Comparison of ENCODE assay signal across 1 cellular context in the genomic region with DNA sequence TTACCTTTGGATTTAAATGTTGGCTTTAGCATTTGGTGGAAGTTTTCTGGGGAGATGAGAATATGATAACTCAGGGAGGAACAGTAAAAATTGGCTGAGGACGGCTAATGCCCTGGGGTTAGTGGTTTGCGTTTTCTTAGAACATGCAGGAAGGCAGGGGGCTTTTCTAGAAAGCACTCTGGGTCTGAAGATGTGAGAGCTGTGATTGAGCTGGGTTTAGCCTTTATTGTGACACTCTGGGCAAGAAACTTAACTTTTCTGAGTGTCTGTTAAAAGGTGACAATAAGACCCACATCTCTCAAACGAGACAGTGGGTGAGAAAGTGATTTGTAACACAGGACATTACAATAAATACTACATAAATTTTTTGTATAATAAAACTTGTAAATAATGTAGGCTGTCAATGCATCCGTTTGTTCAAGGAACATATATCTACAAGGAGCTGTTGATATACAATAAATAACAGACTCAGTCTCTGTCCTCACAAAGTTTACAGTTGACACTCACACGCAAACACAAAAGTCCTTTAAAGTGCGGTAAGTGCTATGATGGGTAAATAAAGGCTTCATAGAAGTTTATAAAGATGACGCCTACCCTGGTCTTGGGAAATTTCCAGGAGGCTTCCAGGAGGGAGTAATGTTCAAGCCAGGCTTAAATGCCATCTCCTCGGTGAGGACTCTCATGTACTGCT.
TF ChIP-seq lines count a peak whose summit lies in the region.

No MANE protein-coding gene starts in this region.

TF ChIP-seq in GM23338, 12 proteins besides CTCF, POLR2A, EP300 and RAD21:
- TF ChIP-seq, protein P1, sequence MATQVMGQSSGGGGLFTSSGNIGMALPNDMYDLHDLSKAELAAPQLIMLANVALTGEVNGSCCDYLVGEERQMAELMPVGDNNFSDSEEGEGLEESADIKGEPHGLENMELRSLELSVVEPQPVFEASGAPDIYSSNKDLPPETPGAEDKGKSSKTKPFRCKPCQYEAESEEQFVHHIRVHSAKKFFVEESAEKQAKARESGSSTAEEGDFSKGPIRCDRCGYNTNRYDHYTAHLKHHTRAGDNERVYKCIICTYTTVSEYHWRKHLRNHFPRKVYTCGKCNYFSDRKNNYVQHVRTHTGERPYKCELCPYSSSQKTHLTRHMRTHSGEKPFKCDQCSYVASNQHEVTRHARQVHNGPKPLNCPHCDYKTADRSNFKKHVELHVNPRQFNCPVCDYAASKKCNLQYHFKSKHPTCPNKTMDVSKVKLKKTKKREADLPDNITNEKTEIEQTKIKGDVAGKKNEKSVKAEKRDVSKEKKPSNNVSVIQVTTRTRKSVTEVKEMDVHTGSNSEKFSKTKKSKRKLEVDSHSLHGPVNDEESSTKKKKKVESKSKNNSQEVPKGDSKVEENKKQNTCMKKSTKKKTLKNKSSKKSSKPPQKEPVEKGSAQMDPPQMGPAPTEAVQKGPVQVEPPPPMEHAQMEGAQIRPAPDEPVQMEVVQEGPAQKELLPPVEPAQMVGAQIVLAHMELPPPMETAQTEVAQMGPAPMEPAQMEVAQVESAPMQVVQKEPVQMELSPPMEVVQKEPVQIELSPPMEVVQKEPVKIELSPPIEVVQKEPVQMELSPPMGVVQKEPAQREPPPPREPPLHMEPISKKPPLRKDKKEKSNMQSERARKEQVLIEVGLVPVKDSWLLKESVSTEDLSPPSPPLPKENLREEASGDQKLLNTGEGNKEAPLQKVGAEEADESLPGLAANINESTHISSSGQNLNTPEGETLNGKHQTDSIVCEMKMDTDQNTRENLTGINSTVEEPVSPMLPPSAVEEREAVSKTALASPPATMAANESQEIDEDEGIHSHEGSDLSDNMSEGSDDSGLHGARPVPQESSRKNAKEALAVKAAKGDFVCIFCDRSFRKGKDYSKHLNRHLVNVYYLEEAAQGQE (IDR thresholded peaks at IDR 0.05; ENCODE audit: unreplicated experiment): no peak
- TF ChIP-seq JUNB (IDR thresholded peaks at IDR 0.05; ENCODE audit: unreplicated experiment): no peak
- no peak for TF ChIP-seq ZNF114 (CRISPR knock-in tag; IDR thresholded peaks at IDR 0.05)
- TF ChIP-seq, protein P2, sequence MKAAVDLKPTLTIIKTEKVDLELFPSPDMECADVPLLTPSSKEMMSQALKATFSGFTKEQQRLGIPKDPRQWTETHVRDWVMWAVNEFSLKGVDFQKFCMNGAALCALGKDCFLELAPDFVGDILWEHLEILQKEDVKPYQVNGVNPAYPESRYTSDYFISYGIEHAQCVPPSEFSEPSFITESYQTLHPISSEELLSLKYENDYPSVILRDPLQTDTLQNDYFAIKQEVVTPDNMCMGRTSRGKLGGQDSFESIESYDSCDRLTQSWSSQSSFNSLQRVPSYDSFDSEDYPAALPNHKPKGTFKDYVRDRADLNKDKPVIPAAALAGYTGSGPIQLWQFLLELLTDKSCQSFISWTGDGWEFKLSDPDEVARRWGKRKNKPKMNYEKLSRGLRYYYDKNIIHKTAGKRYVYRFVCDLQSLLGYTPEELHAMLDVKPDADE (IDR thresholded peaks at IDR 0.05): no peak
- TF ChIP-seq STAT1 (IDR thresholded peaks at IDR 0.05; ENCODE audit: unreplicated experiment): no peak
- TF ChIP-seq, protein P3, sequence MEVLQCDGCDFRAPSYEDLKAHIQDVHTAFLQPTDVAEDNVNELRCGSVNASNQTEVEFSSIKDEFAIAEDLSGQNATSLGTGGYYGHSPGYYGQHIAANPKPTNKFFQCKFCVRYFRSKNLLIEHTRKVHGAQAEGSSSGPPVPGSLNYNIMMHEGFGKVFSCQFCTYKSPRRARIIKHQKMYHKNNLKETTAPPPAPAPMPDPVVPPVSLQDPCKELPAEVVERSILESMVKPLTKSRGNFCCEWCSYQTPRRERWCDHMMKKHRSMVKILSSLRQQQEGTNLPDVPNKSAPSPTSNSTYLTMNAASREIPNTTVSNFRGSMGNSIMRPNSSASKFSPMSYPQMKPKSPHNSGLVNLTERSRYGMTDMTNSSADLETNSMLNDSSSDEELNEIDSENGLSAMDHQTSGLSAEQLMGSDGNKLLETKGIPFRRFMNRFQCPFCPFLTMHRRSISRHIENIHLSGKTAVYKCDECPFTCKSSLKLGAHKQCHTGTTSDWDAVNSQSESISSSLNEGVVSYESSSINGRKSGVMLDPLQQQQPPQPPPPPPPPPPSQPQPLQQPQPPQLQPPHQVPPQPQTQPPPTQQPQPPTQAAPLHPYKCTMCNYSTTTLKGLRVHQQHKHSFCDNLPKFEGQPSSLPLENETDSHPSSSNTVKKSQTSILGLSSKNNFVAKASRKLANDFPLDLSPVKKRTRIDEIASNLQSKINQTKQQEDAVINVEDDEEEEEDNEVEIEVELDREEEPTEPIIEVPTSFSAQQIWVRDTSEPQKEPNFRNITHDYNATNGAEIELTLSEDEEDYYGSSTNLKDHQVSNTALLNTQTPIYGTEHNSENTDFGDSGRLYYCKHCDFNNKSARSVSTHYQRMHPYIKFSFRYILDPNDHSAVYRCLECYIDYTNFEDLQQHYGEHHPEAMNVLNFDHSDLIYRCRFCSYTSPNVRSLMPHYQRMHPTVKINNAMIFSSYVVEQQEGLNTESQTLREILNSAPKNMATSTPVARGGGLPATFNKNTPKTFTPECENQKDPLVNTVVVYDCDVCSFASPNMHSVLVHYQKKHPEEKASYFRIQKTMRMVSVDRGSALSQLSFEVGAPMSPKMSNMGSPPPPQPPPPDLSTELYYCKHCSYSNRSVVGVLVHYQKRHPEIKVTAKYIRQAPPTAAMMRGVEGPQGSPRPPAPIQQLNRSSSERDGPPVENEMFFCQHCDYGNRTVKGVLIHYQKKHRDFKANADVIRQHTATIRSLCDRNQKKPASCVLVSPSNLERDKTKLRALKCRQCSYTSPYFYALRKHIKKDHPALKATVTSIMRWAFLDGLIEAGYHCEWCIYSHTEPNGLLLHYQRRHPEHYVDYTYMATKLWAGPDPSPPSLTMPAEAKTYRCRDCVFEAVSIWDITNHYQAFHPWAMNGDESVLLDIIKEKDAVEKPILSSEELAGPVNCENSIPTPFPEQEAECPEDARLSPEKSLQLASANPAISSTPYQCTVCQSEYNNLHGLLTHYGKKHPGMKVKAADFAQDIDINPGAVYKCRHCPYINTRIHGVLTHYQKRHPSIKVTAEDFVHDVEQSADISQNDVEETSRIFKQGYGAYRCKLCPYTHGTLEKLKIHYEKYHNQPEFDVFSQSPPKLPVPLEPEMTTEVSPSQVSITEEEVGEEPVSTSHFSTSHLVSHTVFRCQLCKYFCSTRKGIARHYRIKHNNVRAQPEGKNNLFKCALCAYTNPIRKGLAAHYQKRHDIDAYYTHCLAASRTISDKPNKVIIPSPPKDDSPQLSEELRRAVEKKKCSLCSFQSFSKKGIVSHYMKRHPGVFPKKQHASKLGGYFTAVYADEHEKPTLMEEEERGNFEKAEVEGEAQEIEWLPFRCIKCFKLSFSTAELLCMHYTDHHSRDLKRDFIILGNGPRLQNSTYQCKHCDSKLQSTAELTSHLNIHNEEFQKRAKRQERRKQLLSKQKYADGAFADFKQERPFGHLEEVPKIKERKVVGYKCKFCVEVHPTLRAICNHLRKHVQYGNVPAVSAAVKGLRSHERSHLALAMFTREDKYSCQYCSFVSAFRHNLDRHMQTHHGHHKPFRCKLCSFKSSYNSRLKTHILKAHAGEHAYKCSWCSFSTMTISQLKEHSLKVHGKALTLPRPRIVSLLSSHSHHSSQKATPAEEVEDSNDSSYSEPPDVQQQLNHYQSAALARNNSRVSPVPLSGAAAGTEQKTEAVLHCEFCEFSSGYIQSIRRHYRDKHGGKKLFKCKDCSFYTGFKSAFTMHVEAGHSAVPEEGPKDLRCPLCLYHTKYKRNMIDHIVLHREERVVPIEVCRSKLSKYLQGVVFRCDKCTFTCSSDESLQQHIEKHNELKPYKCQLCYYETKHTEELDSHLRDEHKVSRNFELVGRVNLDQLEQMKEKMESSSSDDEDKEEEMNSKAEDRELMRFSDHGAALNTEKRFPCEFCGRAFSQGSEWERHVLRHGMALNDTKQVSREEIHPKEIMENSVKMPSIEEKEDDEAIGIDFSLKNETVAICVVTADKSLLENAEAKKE (CRISPR knock-in tag; IDR thresholded peaks at IDR 0.05): no peak
- TF ChIP-seq NANOG (IDR thresholded peaks at IDR 0.05; ENCODE audit: borderline replicate concordance): no peak
- TF ChIP-seq ZNF331 (CRISPR knock-in tag; IDR thresholded peaks at IDR 0.05; ENCODE audit: low read depth): no peak
- TF ChIP-seq CREB1 (CRISPR knock-in tag; IDR thresholded peaks at IDR 0.05; ENCODE audit: low read depth): no peak
- no peak for TF ChIP-seq EZH2phosphoT487 (IDR thresholded peaks at IDR 0.05; ENCODE audit: unreplicated experiment)
- TF ChIP-seq POLR2AphosphoS5 (IDR thresholded peaks at IDR 0.05; ENCODE audit: low read depth): no peak
- no peak for TF ChIP-seq EZH2 (IDR thresholded peaks at IDR 0.05; ENCODE audit: low read depth, unreplicated experiment)
TF ChIP-seq in GM23338: peak in this region for 0.
